13 cellular contexts compared by ENCODE assay signal in the genomic region with DNA sequence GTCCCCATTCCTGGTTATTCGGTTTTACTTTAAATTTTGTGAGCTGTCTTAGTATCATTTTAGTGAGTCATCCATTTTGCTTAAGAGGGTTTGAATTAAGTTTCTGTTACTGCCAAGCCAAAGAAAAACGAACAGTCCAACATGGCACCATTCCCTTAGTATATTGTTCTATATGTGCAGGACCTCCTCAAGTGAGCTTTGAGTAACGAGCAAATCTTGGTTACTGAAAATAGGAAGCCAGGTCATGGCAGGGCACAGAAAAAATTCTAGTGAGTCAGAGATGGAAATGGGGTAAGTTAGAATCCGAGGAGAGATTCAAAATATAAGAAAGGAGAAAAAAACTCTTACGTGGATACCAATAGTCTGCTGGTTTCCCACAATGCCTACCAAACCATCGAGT.
"Had no signal": no experiment of that assay in that cellular context is flagged by ENCODE, and none has a peak within 500 bp of the region (broad histone marks: within the 10 kb centered on the region; RNA-seq: fewer than 3 reads in every experiment).

No MANE protein-coding gene starts in this region.

- H3K36me3 Mint-ChIP-seq: activated CD8-positive, alpha-beta memory T cell treated with anti-CD3 and anti-CD28 coated beads, Interleukin-2, amount 10 ng/mL, durations not matched to agents 7 days and 5 days; activated naive CD4-positive, alpha-beta T cell treated with anti-CD3 and anti-CD28 coated beads, Interleukin-2, amount 50 U/mL, for 72 hours; mesothelial cell of epicardium; stimulated activated effector memory CD8-positive, alpha-beta T cell treated with anti-CD3 and anti-CD28 coated beads, Interleukin-12 subunit alpha, Interleukin-12 subunit beta, amount 100 ng/mL, for 72 hours had no signal

- H3K4me1 Mint-ChIP-seq: activated CD8-positive, alpha-beta memory T cell treated with anti-CD3 and anti-CD28 coated beads, Interleukin-2, amount 10 ng/mL, durations not matched to agents 7 days and 5 days; endodermal cell; stimulated activated effector memory CD8-positive, alpha-beta T cell treated with anti-CD3 and anti-CD28 coated beads, Interleukin-12 subunit alpha, Interleukin-12 subunit beta, amount 100 ng/mL, for 72 hours had no signal

- H3K27me3 Mint-ChIP-seq: activated CD8-positive, alpha-beta memory T cell treated with anti-CD3 and anti-CD28 coated beads, Interleukin-2, amount 10 ng/mL, durations not matched to agents 7 days and 5 days had no signal

- H3K4me3 Mint-ChIP-seq: activated CD8-positive, alpha-beta memory T cell treated with anti-CD3 and anti-CD28 coated beads, Interleukin-2, amount 10 ng/mL, durations not matched to agents 7 days and 5 days; activated T-cell treated with anti-CD3 and anti-CD28 coated beads, Interleukin-2, amount 50 U/mL, for 24 hours; endodermal cell; mesothelial cell of epicardium; stimulated activated effector memory CD8-positive, alpha-beta T cell treated with anti-CD3 and anti-CD28 coated beads, Interleukin-12 subunit alpha, Interleukin-12 subunit beta, amount 100 ng/mL, for 72 hours had no signal

- H3K9me3 Mint-ChIP-seq: activated naive CD4-positive, alpha-beta T cell treated with anti-CD3 and anti-CD28 coated beads, Interleukin-2, amount 50 U/mL, for 72 hours; endodermal cell had no signal

- H3K4me3 ChIP-seq: gastrocnemius medialis, thyroid gland had no signal

- DNase-seq: activated CD4-positive, CD25-positive, alpha-beta regulatory T cell; activated CD8-positive, alpha-beta memory T cell treated with anti-CD3 and anti-CD28 coated beads, Interleukin-2, amount 10 ng/mL, durations not matched to agents 7 days and 5 days; activated effector memory CD4-positive, alpha-beta T cell treated with Interleukin-2 at 50 U/mL for 16 hours; activated T-cell treated with anti-CD3 and anti-CD28 coated beads, Interleukin-2, amount 50 U/mL, for 24 hours; anterior cingulate cortex; cortex of kidney; endodermal cell; gastrocnemius medialis; right cardiac atrium; thyroid gland had no signal

- H3K27ac Mint-ChIP-seq: activated CD8-positive, alpha-beta memory T cell treated with anti-CD3 and anti-CD28 coated beads, Interleukin-2, amount 10 ng/mL, durations not matched to agents 7 days and 5 days; activated naive CD4-positive, alpha-beta T cell treated with anti-CD3 and anti-CD28 coated beads, Interleukin-2, amount 50 U/mL, for 72 hours; activated T-cell treated with anti-CD3 and anti-CD28 coated beads, Interleukin-2, amount 50 U/mL, for 24 hours; endodermal cell; stimulated activated effector memory CD8-positive, alpha-beta T cell treated with anti-CD3 and anti-CD28 coated beads, Interleukin-12 subunit alpha, Interleukin-12 subunit beta, amount 100 ng/mL, for 72 hours had no signal
